Comparison of ENCODE assay signal across 14 cellular contexts in genomic region chr5:61322738-61323429, GRCh38. TPM values are rescaled to one million over a fixed set of nuclear protein-coding genes. Genes with fewer than 3 reads are reported as not detected.
A peak's percentile ranks its signal among the peaks of the same experiment; 100 is the strongest.
DNase-seq lines count a peak whose midpoint lies in the region; ATAC-seq, FAIRE-seq and TF ChIP-seq lines count a peak whose summit lies in the region.
"Had no signal": no experiment of that assay in that cellular context is flagged by ENCODE, and none has a peak within 500 bp of the region (broad histone marks: within the 10 kb centered on the region; RNA-seq: fewer than 3 reads in every experiment).

No MANE protein-coding gene starts in this region.

- peak overlapping the region; percentile 53; the same call in 1 of the 2 replicates for H3K18ac ChIP-seq in IMR-90 (ENCODE audit: low read depth, low read length)

- peak overlapping the region; percentile 46; the same call in 1 of the 3 replicates for H2BK15ac ChIP-seq in IMR-90 (ENCODE audit: low read depth, low read length)

- H4K20me1 ChIP-seq in IMR-90 (ENCODE audit: insufficient read depth, low read length), result no peaks in the 10 kb centered on the region

- ATAC-seq in IMR-90 (ENCODE audit: low read depth) (peak; percentile 77), lower lobe of right lung (peak; percentile 83 to 87), HG02610 (IDR thresholded peaks at IDR 0.05; ENCODE audit: unreplicated experiment) (no peak), GM18861 (IDR thresholded peaks at IDR 0.05; ENCODE audit: unreplicated experiment) (no peak)
- ATAC-seq: natural killer cell had no signal

- peak overlapping the region; percentile 42 for H2AK9ac ChIP-seq in IMR-90 (replicated peaks; ENCODE audit: low read depth, low read length, poor library complexity)

- peak overlapping the region; percentile 60 for H2AFZ ChIP-seq in IMR-90 (replicated peaks; ENCODE audit: low read length, poor library complexity)

- TF ChIP-seq RAD21 in IMR-90 (IDR thresholded peaks at IDR 0.05; ENCODE audit: low read length), result no peak

- H4K91ac ChIP-seq in IMR-90 (ENCODE audit: insufficient read depth, low read depth, low read length), result peak overlapping the region; percentile 19; the same call in 1 of the 2 replicates

- no peak overlapping the region for H3K56ac ChIP-seq in IMR-90 (ENCODE audit: extremely low read depth, insufficient read depth, low read length)

- H3K9me1 ChIP-seq in IMR-90 (ENCODE audit: insufficient read depth, low read length), result peaks cover 3% of the 10 kb centered on the region

- DNase-seq in AG10803 (ENCODE audit: low read depth), result peak; percentile 33
- peak; percentile 66 for DNase-seq in IMR-90
- peak; percentile 86 for DNase-seq in bronchial epithelial cell (ENCODE audit: low read depth)
- DNase-seq in lower lobe of right lung, result peak; percentile 53
- DNase-seq in activated effector memory CD4-positive, alpha-beta T cell treated with anti-CD3 and anti-CD28 coated beads, Interleukin-2, amount 50 U/mL, for 16 hours, result no peak
- no peak for DNase-seq in NK-92 (lab: John Stamatoyannopoulos, UW; ENCODE audit: unreplicated experiment)
- DNase-seq: BE2C; effector CD8-positive, alpha-beta T cell; natural killer cell; NCI-H1436 treated with DMSO at 0.1 percent for 48 hours had no signal

- POLR2A ChIA-PET in IMR-90 (lab: Charles Lee; ENCODE audit: unreplicated experiment), result no interaction called here

- BruUV-seq in IMR-90 (replicated peaks; lab: Mats Ljungman, UMichigan), result no TSS peak

- WGBS in IMR-90 (ENCODE audit: extremely low coverage in 2 of 2, insufficient read length in 1 of 2), 2 experiments, result 40% methylated on average over 2 of the region's 4 CpGs; no CpG with 5 or more reads in 1 of the 2 experiments

- TF ChIP-seq CTCF in AG10803 (conservative IDR thresholded peaks at IDR 0.05; ENCODE audit: low read length) (no peak), IMR-90 (conservative IDR thresholded peaks at IDR 0.05; ENCODE audit: low read depth, low read length) (no peak), bronchial epithelial cell (IDR thresholded peaks at IDR 0.05; ENCODE audit: insufficient read depth, low read length, severe bottlenecking) (no peak), lower lobe of right lung (IDR thresholded peaks at IDR 0.05) (no peak)

- H3K9ac ChIP-seq in IMR-90 (ENCODE audit: low read depth, low read length), result no peak overlapping the region

- peak overlapping the region; percentile 82 for H2AK5ac ChIP-seq in IMR-90 (ENCODE audit: low read depth, low read length)

- H2BK120ac ChIP-seq in IMR-90 (ENCODE audit: low read depth, low read length), result peak overlapping the region; percentile 50

- CTCF ChIA-PET in IMR-90 (lab: Yijun Ruan, JAX), result no interaction called here

- in situ Hi-C loops in IMR-90 (cut with MboI; ENCODE audit: low sequenced_read_pairs), result loop anchor here (10.0 to 25.0 kb wide), 2 partner anchors 268 to 636 kb away; no protein-coding TSS in a partner anchor

- peaks cover 0 to 7% of the 10 kb centered on the region in 2 experiments; a peak in 2 of 4 replicates for H3K79me1 ChIP-seq in IMR-90 (ENCODE audit: low read depth in 1 of 2, low read length in 2 of 2)

- H3K14ac ChIP-seq in IMR-90 (replicated peaks; ENCODE audit: low read depth, low read length), result peak overlapping the region; percentile 81

- peaks cover 9% of the 10 kb centered on the region for H3K4me1 ChIP-seq in IMR-90 (ENCODE audit: control insufficient read depth, insufficient read depth, low read length)
- peaks cover 47% of the 10 kb centered on the region for H3K4me1 ChIP-seq in lower lobe of right lung
- H3K4me1 ChIP-seq: BE2C had no signal

- H4K5ac ChIP-seq in IMR-90 (ENCODE audit: low read depth, low read length), result no peak overlapping the region

- H3K23ac ChIP-seq in IMR-90 (ENCODE audit: low read depth, low read length), result peak overlapping the region; percentile 51; the same call in 1 of the 2 replicates

- dilution Hi-C loops in IMR-90 (cut with HindIII; ENCODE audit: low sequenced_read_pairs, unreplicated experiment), result no loop called here

- peak overlapping the region in 1 of 2 experiments; percentile 72; a peak in 2 of 4 replicates for H4K8ac ChIP-seq in IMR-90 (ENCODE audit: low read depth in 2 of 2, low read length in 2 of 2)

- no peak for TF ChIP-seq POLR2A in IMR-90 (IDR thresholded peaks at IDR 0.05; ENCODE audit: low read depth, low read length)

- no peaks in the 10 kb centered on the region for H3K27me3 ChIP-seq in IMR-90 (ENCODE audit: control insufficient read depth, insufficient read depth, low read length)
- no peaks in the 10 kb centered on the region for H3K27me3 ChIP-seq in bronchial epithelial cell (ENCODE audit: control insufficient read depth, insufficient read depth, low read length)
- H3K27me3 ChIP-seq in lower lobe of right lung (ENCODE audit: low read depth), result no peaks in the 10 kb centered on the region
- H3K27me3 ChIP-seq: BE2C had no signal

- FAIRE-seq in bronchial epithelial cell (lab: Jason Lieb, UNC), result no peak
- FAIRE-seq: G401.6, urothelium cell line had no signal

- peak overlapping the region; percentile 70 for H3K4ac ChIP-seq in IMR-90 (ENCODE audit: low read depth, low read length)

- H2BK20ac ChIP-seq in IMR-90 (ENCODE audit: low read depth, low read length), result peak overlapping the region; percentile 38; the same call in 1 of the 2 replicates

- no peaks in the 10 kb centered on the region for H3K36me3 ChIP-seq in IMR-90 (ENCODE audit: control insufficient read depth, insufficient read depth, low read length)
- no peaks in the 10 kb centered on the region for H3K36me3 ChIP-seq in bronchial epithelial cell (ENCODE audit: control insufficient read depth, insufficient read depth, low read length)
- no peaks in the 10 kb centered on the region for H3K36me3 ChIP-seq in lower lobe of right lung
- H3K36me3 ChIP-seq: BE2C had no signal

- H3K4me2 ChIP-seq in IMR-90 (ENCODE audit: low read depth, low read length), result no peak overlapping the region

- H3K9me3 ChIP-seq in IMR-90 (ENCODE audit: control insufficient read depth, insufficient read depth, low read length) (no peaks in the 10 kb centered on the region), lower lobe of right lung (no peaks in the 10 kb centered on the region)
- H3K9me3 ChIP-seq: BE2C had no signal

- H3K27ac ChIP-seq in IMR-90 (ENCODE audit: insufficient read depth, low read length), result peak overlapping the region; percentile 12; the same call in 1 of the 2 replicates
- peak overlapping the region; percentile 22 for H3K27ac ChIP-seq in lower lobe of right lung

- H3K4me3 ChIP-seq in AG10803 (ENCODE audit: low read length) (no peak overlapping the region), IMR-90 (ENCODE audit: insufficient read depth, low read depth, low read length) (no peak overlapping the region), bronchial epithelial cell (ENCODE audit: low read depth, low read length) (no peak overlapping the region), lower lobe of right lung (no peak overlapping the region)

- intact Hi-C loops in IMR-90 (cut with micrococcal nuclease) (no loop called here), lower lobe of right lung (cut with DNase I) (no loop called here)

- H2BK5ac ChIP-seq in IMR-90 (ENCODE audit: low read depth, low read length, poor library complexity, severe bottlenecking), result peak overlapping the region; percentile 63

TF ChIP-seq in IMR-90, 13 proteins besides CTCF, POLR2A, EP300 and RAD21:
- no peak for TF ChIP-seq FOS (IDR thresholded peaks at IDR 0.05; ENCODE audit: low read depth, low read length)
- TF ChIP-seq CEBPB (IDR thresholded peaks at IDR 0.05; ENCODE audit: low read depth, low read length), result no peak
- TF ChIP-seq USF2 (IDR thresholded peaks at IDR 0.05; ENCODE audit: low read depth, low read length), result no peak
- no peak for TF ChIP-seq MXI1 (IDR thresholded peaks at IDR 0.05; ENCODE audit: borderline replicate concordance, low read depth, low read length)
- TF ChIP-seq RFX5 (IDR thresholded peaks at IDR 0.05; ENCODE audit: low read depth, low read length), result no peak
- TF ChIP-seq MAFK (IDR thresholded peaks at IDR 0.05; ENCODE audit: low read depth, low read length), result no peak
- no peak for TF ChIP-seq SMC3 (IDR thresholded peaks at IDR 0.05; ENCODE audit: low read depth, low read length)
- TF ChIP-seq, protein P1, sequence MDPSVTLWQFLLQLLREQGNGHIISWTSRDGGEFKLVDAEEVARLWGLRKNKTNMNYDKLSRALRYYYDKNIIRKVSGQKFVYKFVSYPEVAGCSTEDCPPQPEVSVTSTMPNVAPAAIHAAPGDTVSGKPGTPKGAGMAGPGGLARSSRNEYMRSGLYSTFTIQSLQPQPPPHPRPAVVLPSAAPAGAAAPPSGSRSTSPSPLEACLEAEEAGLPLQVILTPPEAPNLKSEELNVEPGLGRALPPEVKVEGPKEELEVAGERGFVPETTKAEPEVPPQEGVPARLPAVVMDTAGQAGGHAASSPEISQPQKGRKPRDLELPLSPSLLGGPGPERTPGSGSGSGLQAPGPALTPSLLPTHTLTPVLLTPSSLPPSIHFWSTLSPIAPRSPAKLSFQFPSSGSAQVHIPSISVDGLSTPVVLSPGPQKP (IDR thresholded peaks at IDR 0.05; ENCODE audit: borderline replicate concordance, low read depth, low read length), result no peak
- no peak for TF ChIP-seq NFE2L2 (IDR thresholded peaks at IDR 0.05; ENCODE audit: low read depth, low read length)
- no peak for TF ChIP-seq RCOR1 (IDR thresholded peaks at IDR 0.05; ENCODE audit: insufficient replicate concordance, low read length)
- no peak for TF ChIP-seq MAZ (IDR thresholded peaks at IDR 0.05; ENCODE audit: borderline replicate concordance, low read depth, low read length)
- no peak for TF ChIP-seq CHD1 (IDR thresholded peaks at IDR 0.05; ENCODE audit: low read depth, low read length)
- TF ChIP-seq BHLHE40 (IDR thresholded peaks at IDR 0.05; ENCODE audit: low read depth, low read length), result no peak

RNA-seq across cellular contexts. Expression of gene ZSWIM6, which starts 9.2 kb away (rescaled TPM):
- total RNA-seq in IMR-90 (2012; rRNA removed), result 10.8 TPM in 2 replicates
- polyA plus RNA-seq in IMR-90 (2012; rRNA removed), result 12.7 and 14.1 TPM in 2 replicates
- 4.5 and 6.0 TPM in 2 replicates for polyA plus RNA-seq in IMR-90 (2012; cell fraction: cytosol; rRNA removed)
- polyA plus RNA-seq in IMR-90 (2012; cell fraction: nucleus; rRNA removed; ENCODE audit: low replicate concordance), result 31.9 and 56.3 TPM in 2 replicates
- 5.6 and 5.8 TPM in 2 replicates for total RNA-seq in bronchial epithelial cell
- 18.1 TPM for total RNA-seq in lower lobe of right lung

Comparison
In these comparisons a context has a peak if more than half of its experiments do, and no peak if none do; other contexts are left out.
1. DNase-seq: peak in AG10803 (single experiment), IMR-90 (single experiment), bronchial epithelial cell (single experiment) and lower lobe of right lung (single experiment); none in activated effector memory CD4-positive, alpha-beta T cell treated with anti-CD3 and anti-CD28 coated beads, Interleukin-2, amount 50 U/mL, for 16 hours (single experiment) and NK-92 (single experiment).
2. ATAC-seq: peak in IMR-90 (single experiment) and lower lobe of right lung (2 of 2); none in HG02610 (single experiment) and GM18861 (single experiment).